20 cellular contexts compared by ENCODE assay signal in the genomic region with DNA sequence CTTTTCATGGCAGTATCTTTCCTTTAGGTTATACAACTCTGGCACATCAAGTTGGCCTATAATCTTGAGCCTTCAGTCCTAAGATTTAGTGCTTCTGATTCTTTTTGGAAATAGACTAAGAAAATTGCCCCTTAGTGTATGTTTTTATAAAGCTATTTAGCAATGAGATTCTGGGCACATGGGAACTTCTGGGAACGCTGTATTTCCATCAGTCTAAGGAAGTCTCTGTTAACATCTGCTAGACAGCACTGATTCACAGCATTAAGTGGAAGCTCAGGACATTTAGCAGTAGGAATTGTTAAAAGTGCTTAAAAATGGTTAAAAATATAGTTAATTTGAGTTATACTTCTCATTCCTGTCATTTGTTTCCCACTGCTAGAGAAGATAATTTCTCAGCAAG.
DNase-seq lines count a peak whose midpoint lies in the region; ATAC-seq and TF ChIP-seq lines count a peak whose summit lies in the region.
"Had no signal": no experiment of that assay in that cellular context is flagged by ENCODE, and none has a peak within 500 bp of the region (broad histone marks: within the 10 kb centered on the region; RNA-seq: fewer than 3 reads in every experiment).

No MANE protein-coding gene starts in this region.

- peak overlapping the region; percentile 28; the same call in 1 of the 2 replicates for H3K27ac Mint-ChIP-seq in HFFc6
- H3K27ac Mint-ChIP-seq in naive thymus-derived CD8-positive, alpha-beta T cell, result no peak overlapping the region
- H3K27ac Mint-ChIP-seq: CD4-positive, CD25-positive, alpha-beta regulatory T cell had no signal

- TF ChIP-seq CTCF in HFFc6 (IDR thresholded peaks at IDR 0.05), result no peak
- no peak for TF ChIP-seq CTCF in fibroblast of the aortic adventitia (IDR thresholded peaks at IDR 0.05; ENCODE audit: insufficient read depth, low read length)

- DNase-seq in HFFc6, result no peak
- peak; percentile 15 for DNase-seq in astrocyte of the hippocampus (ENCODE audit: low read depth, low spot score)
- DNase-seq in fibroblast of the aortic adventitia (ENCODE audit: low read depth), result peak; percentile 41
- DNase-seq in naive thymus-derived CD8-positive, alpha-beta T cell, result no peak
- DNase-seq in AG08396 (ENCODE audit: low spot score), result no peak
- DNase-seq in Kasumi-1 (lab: John Stamatoyannopoulos, UW), result no peak
- DNase-seq: BE2C; CD4-positive, CD25-positive, alpha-beta regulatory T cell; COR-L47; DMS153; GF-D8; MG63; NCI-H1048; NCI-H1436 treated with DMSO at 0.1 percent for 48 hours; NCI-H2081 treated with DMSO at 0.1 percent for 48 hours; NCI-H446 treated with DMSO at 0.1 percent for 48 hours; NCI-H69; Peyer's patch had no signal

- peaks cover 63% of the 10 kb centered on the region for H3K4me1 Mint-ChIP-seq in HFFc6 (ENCODE audit: low read depth)
- no peaks in the 10 kb centered on the region for H3K4me1 Mint-ChIP-seq in naive thymus-derived CD8-positive, alpha-beta T cell
- H3K4me1 Mint-ChIP-seq: CD4-positive, CD25-positive, alpha-beta regulatory T cell had no signal

- no peak overlapping the region for H3K4me3 ChIP-seq in fibroblast of the aortic adventitia (ENCODE audit: low read depth, low read length)
- H3K4me3 ChIP-seq: GM12878, MG63, Peyer's patch had no signal

- peaks cover 2% of the 10 kb centered on the region; the same call in 1 of the 2 replicates for H3K27me3 Mint-ChIP-seq in HFFc6 (ENCODE audit: insufficient read depth)
- H3K27me3 Mint-ChIP-seq in naive thymus-derived CD8-positive, alpha-beta T cell, result no peaks in the 10 kb centered on the region
- H3K27me3 Mint-ChIP-seq: CD4-positive, CD25-positive, alpha-beta regulatory T cell had no signal

- POLR2A ChIA-PET in naive thymus-derived CD8-positive, alpha-beta T cell (lab: Charles Lee), result no interaction called here

- peaks cover 4% of the 10 kb centered on the region; the same call in 1 of the 2 replicates for H3K36me3 Mint-ChIP-seq in HFFc6 (ENCODE audit: low read depth)
- H3K36me3 Mint-ChIP-seq in naive thymus-derived CD8-positive, alpha-beta T cell, result no peaks in the 10 kb centered on the region
- H3K36me3 Mint-ChIP-seq: CD4-positive, CD25-positive, alpha-beta regulatory T cell had no signal

- H3K4me3 Mint-ChIP-seq in HFFc6, result no peak overlapping the region
- no peak overlapping the region for H3K4me3 Mint-ChIP-seq in naive thymus-derived CD8-positive, alpha-beta T cell
- H3K4me3 Mint-ChIP-seq: CD4-positive, CD25-positive, alpha-beta regulatory T cell had no signal

- no peaks in the 10 kb centered on the region for H3K9me3 Mint-ChIP-seq in HFFc6
- H3K9me3 Mint-ChIP-seq in naive thymus-derived CD8-positive, alpha-beta T cell, result peaks cover 0 to 4% (median 0%) of the 10 kb centered on the region in 9 donors

- no peak for ATAC-seq in naive thymus-derived CD8-positive, alpha-beta T cell
- no peak for ATAC-seq in GM19467 (IDR thresholded peaks at IDR 0.05; ENCODE audit: unreplicated experiment)
- ATAC-seq: GM12878 had no signal

Comparison
In these comparisons a context has a peak if more than half of its experiments do, and no peak if none do; other contexts are left out.
1. DNase-seq: peak in astrocyte of the hippocampus (single experiment) and fibroblast of the aortic adventitia (single experiment); none in HFFc6 (single experiment), naive thymus-derived CD8-positive, alpha-beta T cell (0 of 10), AG08396 (single experiment) and Kasumi-1 (0 of 2).